Comparison of ENCODE assay signal across 13 cellular contexts in the genomic region with DNA sequence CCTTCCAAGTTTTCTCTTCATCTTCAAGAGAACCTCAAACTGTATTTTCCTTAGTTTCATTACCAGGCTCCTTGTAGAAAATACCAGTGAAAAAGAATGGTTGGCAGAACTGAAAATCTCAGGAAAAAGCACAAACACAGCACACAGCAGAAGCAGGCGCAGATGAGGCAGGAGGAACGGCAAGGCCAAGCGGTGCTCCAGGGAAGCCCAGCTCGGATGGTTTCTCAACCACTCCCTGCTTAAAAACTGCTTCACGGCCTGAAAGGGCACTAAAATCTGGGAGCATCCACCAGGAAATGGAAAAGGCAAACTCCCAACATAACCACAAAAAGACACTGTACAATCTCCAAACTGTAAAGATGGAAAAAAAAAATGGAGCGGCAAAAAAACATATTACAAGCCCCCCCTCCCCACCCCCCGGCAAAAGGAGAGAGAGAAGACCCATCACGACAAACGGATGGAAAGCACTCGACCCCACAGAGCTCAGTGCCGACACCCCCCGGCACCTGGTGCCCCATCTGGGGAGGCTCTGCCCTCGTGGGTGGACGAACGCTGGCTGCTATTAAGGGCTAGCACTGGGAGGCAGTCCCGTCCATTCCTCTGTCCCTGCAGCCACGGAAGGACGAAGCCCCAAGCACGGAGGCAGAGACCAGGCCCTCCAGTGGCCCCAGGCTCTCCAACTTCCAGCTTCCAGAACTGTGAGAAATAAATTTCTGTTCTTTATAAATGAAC.
DNase-seq lines count a peak whose midpoint lies in the region; ATAC-seq, FAIRE-seq and TF ChIP-seq lines count a peak whose summit lies in the region.
"Had no signal": no experiment of that assay in that cellular context is flagged by ENCODE, and none has a peak within 500 bp of the region (broad histone marks: within the 10 kb centered on the region; RNA-seq: fewer than 3 reads in every experiment).

No MANE protein-coding gene starts in this region.

- ATAC-seq in K562 (no peak), left colon (peak; percentile 17)
- ATAC-seq in stimulated activated naive B cell treated with anti-CD40 and anti-IgM and Interleukin-4, amounts not matched to agents 10 μg/mL and 1 μg/mL and 100 μg/mL, for 72 hours (replicated peaks), result no peak

- TF ChIP-seq POLR2A in K562 (conservative IDR thresholded peaks at IDR 0.05), result no peak

- DNase-seq in NCI-H2227 (lab: John Stamatoyannopoulos, UW; ENCODE audit: unreplicated experiment) (peak; percentile 6), NCI-H2227 treated with DMSO at 0.1 percent for 48 hours (lab: John Stamatoyannopoulos, UW) (no peak), K562 (ENCODE audit: extremely low read depth in 1 of 4, low spot score in 3 of 4) (no peak), left colon (no peak), GM10248 (ENCODE audit: extremely low spot score) (no peak), NCI-H1930 (lab: John Stamatoyannopoulos, UW) (no peak)
- DNase-seq in stimulated activated naive B cell treated with anti-CD40 and anti-IgM and Interleukin-4, amounts not matched to agents 10 μg/mL and 1 μg/mL and 100 μg/mL, for 72 hours, result no peak
- no peak for DNase-seq in activated CD4-positive, CD25-positive, alpha-beta regulatory T cell (lab: John Stamatoyannopoulos, UW)
- DNase-seq: ACHN had no signal

- H3K9me3 Mint-ChIP-seq in stimulated activated naive B cell treated with anti-CD40 and anti-IgM and Interleukin-4, amounts not matched to agents 10 μg/mL and 1 μg/mL and 100 μg/mL, for 72 hours, result no peaks in the 10 kb centered on the region

- TF ChIP-seq CTCF in K562 (IDR thresholded peaks at IDR 0.05 in 2 of 3, conservative IDR thresholded peaks at IDR 0.05 in 1 of 3; ENCODE audit: insufficient read depth in 2 of 3, low read depth in 1 of 3, low read length in 3 of 3) (no peak), GM10248 (IDR thresholded peaks at IDR 0.05; ENCODE audit: control extremely low read depth, extremely low read depth, low read depth, missing control alignments) (no peak)

- CTCF ChIA-PET in K562 (lab: Yijun Ruan, JAX; ENCODE audit: low intra/inter-chr PET ratio), result no interaction called here
- CTCF ChIA-PET in GM10248 (lab: Yijun Ruan, JAX), result no interaction called here

- no peak for TF ChIP-seq RAD21 in K562 (CRISPR knock-in tag; conservative IDR thresholded peaks at IDR 0.05 in 1 of 2, IDR thresholded peaks at IDR 0.05 in 1 of 2)

- peaks cover 17 to 30% of the 10 kb centered on the region in 2 donors for H3K36me3 Mint-ChIP-seq in stimulated activated naive B cell treated with anti-CD40 and anti-IgM and Interleukin-4, amounts not matched to agents 10 μg/mL and 1 μg/mL and 100 μg/mL, for 72 hours

- no TSS peak for BruUV-seq in K562 (replicated peaks; lab: Mats Ljungman, UMichigan)

- H3K27me3 Mint-ChIP-seq in stimulated activated naive B cell treated with anti-CD40 and anti-IgM and Interleukin-4, amounts not matched to agents 10 μg/mL and 1 μg/mL and 100 μg/mL, for 72 hours, result no peaks in the 10 kb centered on the region

- H3K27ac Mint-ChIP-seq in stimulated activated naive B cell treated with anti-CD40 and anti-IgM and Interleukin-4, amounts not matched to agents 10 μg/mL and 1 μg/mL and 100 μg/mL, for 72 hours, result peak overlapping the region; percentile 81

- peak overlapping the region in 1 of 2 experiments; percentile 70; a peak in 1 of 4 replicates for H3K9ac ChIP-seq in K562 (ENCODE audit: insufficient read depth in 1 of 2, low read depth in 2 of 2, low read length in 2 of 2)

- no peak overlapping the region for H2AFZ ChIP-seq in K562 (ENCODE audit: low read depth, low read length)

- H3K4me2 ChIP-seq in K562 (ENCODE audit: insufficient read depth, low read length), result no peak overlapping the region

- POLR2A ChIA-PET in K562 (lab: Yijun Ruan, JAX) (interaction anchor here (0.7 to 0.8 kb wide), 2 partner anchors 23 to 136 kb away, joined by 3 read pairs; no protein-coding TSS in a partner anchor), GM10248 (lab: Yijun Ruan, JAX) (no interaction called here)

- no peaks in the 10 kb centered on the region for H3K9me3 ChIP-seq in K562 (replicated peaks; ENCODE audit: control insufficient read depth, insufficient read depth, low read depth, low read length)
- H3K9me3 ChIP-seq: thoracic aorta had no signal

- H3K4me3 Mint-ChIP-seq in stimulated activated naive B cell treated with anti-CD40 and anti-IgM and Interleukin-4, amounts not matched to agents 10 μg/mL and 1 μg/mL and 100 μg/mL, for 72 hours, result no peak overlapping the region

- H3K27me3 ChIP-seq in K562 (ENCODE audit: control insufficient read depth in 2 of 2, insufficient read depth in 2 of 2, low read length in 2 of 2), result no peaks in the 10 kb centered on the region

- in situ Hi-C loops in K562 (cut with MboI), result no loop called here

- TF ChIP-seq EP300 in K562 (IDR thresholded peaks at IDR 0.05; ENCODE audit: low read length), result no peak

- peaks cover 17% of the 10 kb centered on the region; the same call in 2 of the 3 replicates for H3K36me3 ChIP-seq in K562 (ENCODE audit: control insufficient read depth, insufficient read depth, low read length)
- H3K36me3 ChIP-seq: thoracic aorta had no signal

- no peak overlapping the region for H3K4me3 ChIP-seq in K562
- H3K4me3 ChIP-seq: SK-N-MC, thoracic aorta had no signal

- peaks cover 54% of the 10 kb centered on the region for H4K20me1 ChIP-seq in K562 (replicated peaks; ENCODE audit: control insufficient read depth, insufficient read depth, low read length)

- peaks cover 3 to 26% of the 10 kb centered on the region in 2 experiments; a peak in 4 of 5 replicates for H3K4me1 ChIP-seq in K562 (replicated peaks in 1 of 2; ENCODE audit: control insufficient read depth in 2 of 2, insufficient read depth in 2 of 2, low read length in 2 of 2)

- no peak for FAIRE-seq in K562 (lab: Jason Lieb, UNC)
- FAIRE-seq: bronchial epithelial cell, frontal cortex had no signal

- WGBS in K562 (ENCODE audit: insufficient coverage, low coverage, missing lambda C conversion rate), result 89% methylated on average over 18 of the region's 19 CpGs

- H3K79me2 ChIP-seq in K562 (ENCODE audit: control insufficient read depth, insufficient read depth, low read length), result peaks cover 100% of the 10 kb centered on the region

- peaks cover 4% of the 10 kb centered on the region for H3K9me1 ChIP-seq in K562 (ENCODE audit: control insufficient read depth, insufficient read depth, low read length)

- no peak overlapping the region for H3K27ac ChIP-seq in K562 (ENCODE audit: extremely low read depth, low read depth, low read length)
- H3K27ac ChIP-seq: SK-N-MC, thoracic aorta had no signal

- H3K4me1 Mint-ChIP-seq in stimulated activated naive B cell treated with anti-CD40 and anti-IgM and Interleukin-4, amounts not matched to agents 10 μg/mL and 1 μg/mL and 100 μg/mL, for 72 hours, result peaks cover 51 to 85% of the 10 kb centered on the region in 2 donors

- intact Hi-C loops in K562 (cut with micrococcal nuclease) (no loop called here), left colon (cut with DNase I, micrococcal nuclease) (loop anchor here in 1 of 2 donors (10.0 kb wide), 1 partner anchor 160 kb away; the partner anchor contains the start of gene SPG7)

TF ChIP-seq in K562, 482 proteins besides CTCF, POLR2A, EP300 and RAD21:
- TF ChIP-seq ZNF324 (CRISPR knock-in tag; IDR thresholded peaks at IDR 0.05) (no peak), KLF10 (CRISPR knock-in tag; IDR thresholded peaks at IDR 0.05) (no peak), POLR2G (IDR thresholded peaks at IDR 0.05; ENCODE audit: low read depth, low read length) (0 out of 2 replicates have a peak, but pooled peaks have one; percentile 23), XRCC5 (IDR thresholded peaks at IDR 0.05; ENCODE audit: low read depth, low read length) (no peak)
- TF ChIP-seq, protein P1, sequence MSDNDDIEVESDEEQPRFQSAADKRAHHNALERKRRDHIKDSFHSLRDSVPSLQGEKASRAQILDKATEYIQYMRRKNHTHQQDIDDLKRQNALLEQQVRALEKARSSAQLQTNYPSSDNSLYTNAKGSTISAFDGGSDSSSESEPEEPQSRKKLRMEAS (CRISPR knock-in tag; IDR thresholded peaks at IDR 0.05), result 0 out of 2 replicates have a peak, but pooled peaks have one; percentile 12
